Comparison of ENCODE assay signal across 28 cellular contexts in genomic region chr12:105623337-105623736, GRCh38.
"Had no signal": no experiment of that assay in that cellular context is flagged by ENCODE, and none has a peak within 500 bp of the region (broad histone marks: within the 10 kb centered on the region; RNA-seq: fewer than 3 reads in every experiment).

No MANE protein-coding gene starts in this region.

- H3K4me3 ChIP-seq: adrenal gland, body of pancreas, Peyer's patch, SJSA1 had no signal

- H3K4me3 Mint-ChIP-seq: activated CD4-positive, alpha-beta T cell treated with anti-CD3 and anti-CD28 coated beads, Interleukin-2, amount 10 ng/mL, durations not matched to agents 24 days and 14 days; activated CD8-positive, alpha-beta T cell treated with anti-CD3 and anti-CD28 coated beads for 36 hours; activated naive CD4-positive, alpha-beta T cell treated with anti-CD3 and anti-CD28 coated beads for 36 hours; activated T-cell treated with anti-CD3 and anti-CD28 coated beads, Interleukin-2, amount 50 U/mL, for 24 hours; T-helper 1 cell treated with Interleukin-12 subunit alpha and Interleukin-12 subunit beta and Interleukin-4 antibody, amounts not matched to agents 30 μg/mL and 1 μg/mL, for 36 hours; T-helper 2 cell treated with Interferon-gamma antibody and Interleukin-4, amounts not matched to agents 5 μg/mL and 100 μg/mL, for 36 hours had no signal

- H3K9me3 Mint-ChIP-seq: activated CD4-positive, alpha-beta T cell treated with anti-CD3 and anti-CD28 coated beads, Interleukin-2, amount 10 ng/mL, durations not matched to agents 24 days and 14 days; activated CD8-positive, alpha-beta T cell treated with anti-CD3 and anti-CD28 coated beads for 36 hours; activated naive CD4-positive, alpha-beta T cell treated with anti-CD3 and anti-CD28 coated beads for 36 hours; activated T-cell treated with anti-CD3 and anti-CD28 coated beads, Interleukin-2, amount 50 U/mL, for 24 hours; activated T-helper 2 cell treated with anti-CD3 and anti-CD28 coated beads, Interferon-gamma antibody, Interleukin-2, Interleukin-4, amounts not matched to agents 10 μg/mL and 5 μg/mL and 100 μg/mL, durations not matched to agents 14 hours and 24 hours and 36 hours; T-helper 2 cell treated with Interferon-gamma antibody and Interleukin-4, amounts not matched to agents 5 μg/mL and 100 μg/mL, for 36 hours had no signal

- DNase-seq: activated CD4-positive, alpha-beta T cell treated with anti-CD3 and anti-CD28 coated beads, Interleukin-2, amount 10 ng/mL, durations not matched to agents 24 days and 14 days; activated CD4-positive, alpha-beta T cell treated with anti-CD3 and anti-CD28 coated beads, Interleukin-2, amount 50 U/mL, for 4 hours; activated CD8-positive, alpha-beta T cell treated with anti-CD3 and anti-CD28 coated beads for 36 hours; activated gamma-delta T cell; activated naive CD4-positive, alpha-beta T cell treated with anti-CD3 and anti-CD28 coated beads for 36 hours; activated T-cell treated with anti-CD3 and anti-CD28 coated beads, Interleukin-2, amount 50 U/mL, for 24 hours; adrenal gland; body of pancreas; NCI-H1092 treated with DMSO at 0.1 percent for 48 hours; NCI-H1417; NCI-H146; NCI-H187; NCI-H2107; NCI-H2171; NCI-H510A; NCI-H526; NCI-H748 treated with DMSO at 0.1 percent for 48 hours; NK-92 treated with Interleukin-12 subunit alpha and Interleukin-12 subunit beta, amount 100 ng/mL, for 24 hours; PC-3; Peyer's patch; RPMI8226; SHP77 treated with DMSO at 0.1 percent for 48 hours; SK-N-SH had no signal

- H3K27me3 ChIP-seq: adrenal gland, body of pancreas, Peyer's patch, SJSA1 had no signal

- H3K27ac Mint-ChIP-seq: activated CD4-positive, alpha-beta T cell treated with anti-CD3 and anti-CD28 coated beads, Interleukin-2, amount 10 ng/mL, durations not matched to agents 24 days and 14 days; activated CD8-positive, alpha-beta T cell treated with anti-CD3 and anti-CD28 coated beads for 36 hours; activated naive CD4-positive, alpha-beta T cell treated with anti-CD3 and anti-CD28 coated beads for 36 hours; activated naive CD4-positive, alpha-beta T cell treated with anti-CD3 and anti-CD28 coated beads, Interleukin-2, amount 50 U/mL, for 72 hours; activated T-cell treated with anti-CD3 and anti-CD28 coated beads, Interleukin-2, amount 50 U/mL, for 24 hours; activated T-helper 2 cell treated with anti-CD3 and anti-CD28 coated beads, Interferon-gamma antibody, Interleukin-2, Interleukin-4, amounts not matched to agents 10 μg/mL and 5 μg/mL and 100 μg/mL, durations not matched to agents 14 hours and 24 hours and 36 hours; T-helper 1 cell treated with Interleukin-12 subunit alpha and Interleukin-12 subunit beta and Interleukin-4 antibody, amounts not matched to agents 30 μg/mL and 1 μg/mL, for 36 hours; T-helper 2 cell treated with Interferon-gamma antibody and Interleukin-4, amounts not matched to agents 5 μg/mL and 100 μg/mL, for 36 hours had no signal

- H3K36me3 ChIP-seq: adrenal gland, Peyer's patch, SJSA1 had no signal

- H3K9me3 ChIP-seq: adrenal gland, body of pancreas, Peyer's patch, SJSA1, SK-N-SH had no signal

- ATAC-seq: activated CD8-positive, alpha-beta T cell treated with anti-CD3 and anti-CD28 coated beads for 36 hours; activated naive CD4-positive, alpha-beta T cell treated with anti-CD3 and anti-CD28 coated beads, Interleukin-2, amount 50 U/mL, for 72 hours; body of pancreas; PC-3 had no signal

- H3K4me1 Mint-ChIP-seq: activated CD4-positive, alpha-beta T cell treated with anti-CD3 and anti-CD28 coated beads, Interleukin-2, amount 10 ng/mL, durations not matched to agents 24 days and 14 days had no signal

- H3K4me1 ChIP-seq: adrenal gland, body of pancreas, Peyer's patch, SJSA1 had no signal
